Comparison of ENCODE assay signal across 8 cellular contexts in genomic region chr2:12717191-12717987, GRCh38. TPM values are rescaled to one million over a fixed set of nuclear protein-coding genes. Genes with fewer than 3 reads are reported as not detected.
DNase-seq lines count a peak whose midpoint lies in the region; ATAC-seq and TF ChIP-seq lines count a peak whose summit lies in the region.

No MANE protein-coding gene starts in this region.

- H3K27me3 ChIP-seq in dorsolateral prefrontal cortex: no peaks in the 10 kb centered on the region

- TF ChIP-seq CTCF in dorsolateral prefrontal cortex (IDR thresholded peaks at IDR 0.05 in 54 of 56, conservative IDR thresholded peaks at IDR 0.05 in 2 of 56; ENCODE audit: low read depth in 1 of 56, partially characterized antibody in 56 of 56) (peak in 54 of 56 donors; percentile 25 to 70 (median 53)), lower leg skin (IDR thresholded peaks at IDR 0.05) (no peak)

- no peak for ATAC-seq in HG03175 (IDR thresholded peaks at IDR 0.05; ENCODE audit: unreplicated experiment)

- intact Hi-C loops in dorsolateral prefrontal cortex (cut with DNase I): loop anchor here (2.0 to 10.0 kb wide), 10 partner anchors 130 to 889 kb away; no protein-coding TSS in a partner anchor
- intact Hi-C loops in lower leg skin (cut with DNase I; ENCODE audit: low total_unique reads): loop anchor here (5.0 to 10.0 kb wide), 2 partner anchors 217 to 855 kb away; no protein-coding TSS in a partner anchor

- DNase-seq in C1 segment of cervical spinal cord (lab: John Stamatoyannopoulos, UW) (peak in 11 of 14 donors; percentile 52 to 72 (median 68)), H4 (ENCODE audit: low spot score) (peak; percentile 66), NCI-H2227 (lab: John Stamatoyannopoulos, UW; ENCODE audit: unreplicated experiment) (peak; percentile 77), dorsolateral prefrontal cortex (peak in 4 of 10 donors; percentile 33 to 59 (median 42)), lower leg skin (ENCODE audit: low spot score in 2 of 2) (no peak)
- peak; percentile 53 for DNase-seq in activated CD4-positive, alpha-beta T cell treated with anti-CD3 and anti-CD28 coated beads for 48 hours
- peak; percentile 67 for DNase-seq in stimulated activated CD8-positive, alpha-beta memory T cell treated with anti-CD3 and anti-CD28 coated beads, Interleukin-4, amount 100 ng/mL, for 48 hours

- 0 to 1% methylated on average over 63 to 72 of the region's 72 CpGs for WGBS in lower leg skin, 2 donors

- H3K4me3 ChIP-seq in dorsolateral prefrontal cortex (peak overlapping the region; percentile 48 to 93 (median 84)), lower leg skin (ENCODE audit: low read depth, poor library complexity, severe bottlenecking) (peak overlapping the region; percentile 82)

- TF ChIP-seq POLR2A in lower leg skin (IDR thresholded peaks at IDR 0.05): no peak

- H3K27ac ChIP-seq in dorsolateral prefrontal cortex: peak overlapping the region; percentile 21 to 98 (median 93)

RNA-seq across cellular contexts. Expression of gene TRIB2, which starts 0.7 kb away (rescaled TPM):
- total RNA-seq in H4 (2014; rRNA removed; shearing (Covaris generic)): 31.4 and 34.8 TPM in 2 replicates
- 10 to 100 TPM; 21.5 to 86.6 (median 38.2) TPM for total RNA-seq in dorsolateral prefrontal cortex
- total RNA-seq in lower leg skin: 10 to 100 TPM; 26.1 to 52.5 (median 29.1) TPM

Comparison
In these comparisons a context has a peak if more than half of its experiments do, and no peak if none do; other contexts are left out.
1. DNase-seq: peak in C1 segment of cervical spinal cord (11 of 14), H4 (single experiment), NCI-H2227 (single experiment), activated CD4-positive, alpha-beta T cell treated with anti-CD3 and anti-CD28 coated beads for 48 hours (single experiment) and stimulated activated CD8-positive, alpha-beta memory T cell treated with anti-CD3 and anti-CD28 coated beads, Interleukin-4, amount 100 ng/mL, for 48 hours (single experiment); none in lower leg skin (0 of 2).
2. CTCF ChIP-seq: peak in dorsolateral prefrontal cortex (54 of 56); none in lower leg skin (0 of 3).